8 cellular contexts compared by ENCODE assay signal in genomic region chr1:16896316-16897065, GRCh38. TPM values are rescaled to one million over a fixed set of nuclear protein-coding genes. Genes with fewer than 3 reads are reported as not detected.
DNase-seq lines count a peak whose midpoint lies in the region; ATAC-seq and TF ChIP-seq lines count a peak whose summit lies in the region.
"Not testable (repeated sequence)": the region's sequence is repeated elsewhere in the genome, so short reads cannot be mapped to it uniquely, and the experiment has no call there.

No MANE protein-coding gene starts in this region.

- H3K27ac Mint-ChIP-seq in activated CD8-positive, alpha-beta T cell treated with anti-CD3 and anti-CD28 coated beads, Interleukin-2, amount 10 ng/mL, durations not matched to agents 7 days and 5 days, result peak overlapping the region; percentile 100

- POLR2A ChIA-PET in activated CD8-positive, alpha-beta T cell treated with anti-CD3 and anti-CD28 coated beads, Interleukin-2, amount 10 ng/mL, durations not matched to agents 7 days and 5 days (lab: Charles Lee), result interaction anchor here (0.7 to 2.5 kb wide), 8 partner anchors 8 to 383 kb away, joined by 3 to 37 read pairs (median 3); partner anchors contain the start of gene CROCC

- H3K9ac ChIP-seq in colonic mucosa (ENCODE audit: low read depth in 2 of 2, low read length in 2 of 2), result peak overlapping the region; percentile 33 to 70

- H3K36me3 Mint-ChIP-seq in activated CD8-positive, alpha-beta T cell treated with anti-CD3 and anti-CD28 coated beads, Interleukin-2, amount 10 ng/mL, durations not matched to agents 7 days and 5 days (ENCODE audit: low read depth), result not testable (repeated sequence)

- not testable (repeated sequence) for H3K4me3 ChIP-seq in colonic mucosa
- peak overlapping the region in 1 of 2 donors; percentile 46 for H3K4me3 ChIP-seq in left lung

- H3K27ac ChIP-seq in colonic mucosa (peak overlapping the region; percentile 66), left lung (peak overlapping the region; percentile 72 to 91)

- peak; percentile 83 for DNase-seq in ACHN
- DNase-seq in LHCN-M2 (ENCODE audit: low read depth), result peak; percentile 92
- DNase-seq in activated CD8-positive, alpha-beta T cell treated with anti-CD3 and anti-CD28 coated beads, Interleukin-2, amount 10 ng/mL, durations not matched to agents 7 days and 5 days, result peak; percentile 78
- DNase-seq in colonic mucosa, result peak; percentile 56
- DNase-seq in left lung, result not testable (repeated sequence)
- peak; percentile 42 to 64 for DNase-seq in stimulated activated CD4-positive, alpha-beta T cell treated with anti-CD3 and anti-CD28 coated beads, Interleukin-15, amount 100 ng/mL, for 1 hour (ENCODE audit: low read depth in 1 of 2, low spot score in 1 of 2)

- peaks cover 18% of the 10 kb centered on the region for H3K4me1 Mint-ChIP-seq in activated CD8-positive, alpha-beta T cell treated with anti-CD3 and anti-CD28 coated beads, Interleukin-2, amount 10 ng/mL, durations not matched to agents 7 days and 5 days (ENCODE audit: low read depth)

- H3K9me3 Mint-ChIP-seq in activated CD8-positive, alpha-beta T cell treated with anti-CD3 and anti-CD28 coated beads, Interleukin-2, amount 10 ng/mL, durations not matched to agents 7 days and 5 days (ENCODE audit: insufficient read depth), result not testable (repeated sequence)

- TF ChIP-seq CTCF in colonic mucosa (IDR thresholded peaks at IDR 0.05); left lung (IDR thresholded peaks at IDR 0.05): not testable (repeated sequence)

- H3K4me3 Mint-ChIP-seq in activated CD8-positive, alpha-beta T cell treated with anti-CD3 and anti-CD28 coated beads, Interleukin-2, amount 10 ng/mL, durations not matched to agents 7 days and 5 days, result peak overlapping the region; percentile 70

- not testable (repeated sequence) for H3K9me3 ChIP-seq in colonic mucosa, left lung

- intact Hi-C loops in colonic mucosa (cut with DNase I); left lung (cut with DNase I): not testable (repeated sequence)

- peak; percentile 11 for ATAC-seq in GM18873 (IDR thresholded peaks at IDR 0.05; ENCODE audit: low FRiP score, unreplicated experiment)
- peak; percentile 29 for ATAC-seq in activated CD8-positive, alpha-beta T cell treated with anti-CD3 and anti-CD28 coated beads, Interleukin-2, amount 10 ng/mL, durations not matched to agents 7 days and 5 days
- ATAC-seq in left lung, result not testable (repeated sequence)

- CTCF ChIA-PET in activated CD8-positive, alpha-beta T cell treated with anti-CD3 and anti-CD28 coated beads, Interleukin-2, amount 10 ng/mL, durations not matched to agents 7 days and 5 days (lab: Charles Lee), result not testable (repeated sequence)

- not testable (repeated sequence) for H3K27me3 Mint-ChIP-seq in activated CD8-positive, alpha-beta T cell treated with anti-CD3 and anti-CD28 coated beads, Interleukin-2, amount 10 ng/mL, durations not matched to agents 7 days and 5 days (ENCODE audit: low read depth)

- H3K4me1 ChIP-seq in colonic mucosa, left lung: not testable (repeated sequence)

- H3K36me3 ChIP-seq in colonic mucosa, left lung: not testable (repeated sequence)

- in situ Hi-C loops in ACHN (cut with HindIII; ENCODE audit: low pct_ligation_motif_present, low pct_unique_long_range_greater_than_20kb, low sequenced_read_pairs), result not testable (repeated sequence)

- not testable (repeated sequence) for H3K27me3 ChIP-seq in colonic mucosa, left lung

TF ChIP-seq in PFSK-1, 5 proteins besides CTCF, POLR2A, EP300 and RAD21:
- TF ChIP-seq POLR2AphosphoS5 (IDR thresholded peaks at IDR 0.05; ENCODE audit: low read depth, low read length), result peak; percentile 45
TF ChIP-seq in PFSK-1: peak in this region for 1; not testable (repeated sequence) for 4.

RNA-seq across cellular contexts. Expression of gene RNU1-2, which starts 0.7 kb away (rescaled TPM):
- total RNA-seq in LHCN-M2 (2014; rRNA removed) (under 0.01 TPM in 1 of 2 replicates, not detected in the other), colonic mucosa (1,000 to 10,000 TPM; 1,159 to 2,517 TPM), left lung (1,000 to 10,000 TPM; 2,748 to 3,444 TPM)
- polyA plus RNA-seq in LHCN-M2 (2012), result 19.4 TPM
- polyA plus RNA-seq in PFSK-1 (2012; ENCODE audit: insufficient read length, low read depth), result 7.1 TPM
- total RNA-seq in activated CD8-positive, alpha-beta T cell treated with anti-CD3 and anti-CD28 coated beads, Interleukin-2, amount 10 ng/mL, durations not matched to agents 7 days and 5 days, result 1,000 to 10,000 TPM; 1,730 to 2,232 TPM

RNA-seq across cellular contexts. Expression of gene CROCC, which starts 25.2 kb away (rescaled TPM):
- 9.4 and 12.3 TPM in 2 replicates for total RNA-seq in LHCN-M2 (2014; rRNA removed)
- 5.6 TPM for polyA plus RNA-seq in LHCN-M2 (2012)
- 181 TPM for polyA plus RNA-seq in PFSK-1 (2012; ENCODE audit: insufficient read length, low read depth)
- total RNA-seq in activated CD8-positive, alpha-beta T cell treated with anti-CD3 and anti-CD28 coated beads, Interleukin-2, amount 10 ng/mL, durations not matched to agents 7 days and 5 days, result 10 to 100 TPM; 31.7 to 33.1 TPM
- total RNA-seq in colonic mucosa, result 10 to 100 TPM in 1 of 2 donors, 1 to 10 TPM in 1; 6.9 to 21.6 TPM
- total RNA-seq in left lung, result 10 to 100 TPM; 19.1 to 19.7 TPM

Comparison
In these comparisons a context has a peak if more than half of its experiments do, and no peak if none do; other contexts are left out.
1. RNA of gene RNU1-2, which starts 0.7 kb away (total RNA-seq): 2,748 to 3,444 TPM in left lung, 1,159 to 2,517 TPM in colonic mucosa and 1,730 to 2,232 TPM in activated CD8-positive, alpha-beta T cell treated with anti-CD3 and anti-CD28 coated beads, Interleukin-2, amount 10 ng/mL, durations not matched to agents 7 days and 5 days; under 0.01 TPM in LHCN-M2; every median in the first group is over 1,000 times any median in the second.